Comparison of ENCODE assay signal across 34 cellular contexts in genomic region chr11:33751878-33752277, GRCh38. TPM values are rescaled to one million over a fixed set of nuclear protein-coding genes. Genes with fewer than 3 reads are reported as not detected.
"Had no signal": no experiment of that assay in that cellular context is flagged by ENCODE, and none has a peak within 500 bp of the region (broad histone marks: within the 10 kb centered on the region; RNA-seq: fewer than 3 reads in every experiment).

No MANE protein-coding gene starts in this region.

- H3K9me3 ChIP-seq: Peyer's patch had no signal

- FAIRE-seq: bronchial epithelial cell, K562 had no signal

- H3K4me3 ChIP-seq: K562, Peyer's patch had no signal

- H3K27me3 ChIP-seq: Peyer's patch had no signal

- DNase-seq: activated B cell treated with CpG ODN at 0.5 μM for 24 hours; activated CD4-positive, alpha-beta memory T cell treated with anti-CD3 and anti-CD28 coated beads for 36 hours; activated CD4-positive, alpha-beta T cell treated with anti-CD3 and anti-CD28 coated beads for 4 hours; activated CD4-positive, alpha-beta T cell treated with anti-CD3 and anti-CD28 coated beads, Interleukin-2, amount 50 U/mL, for 1 hour; activated CD4-positive, CD25-positive, alpha-beta regulatory T cell treated with anti-CD3 and anti-CD28 coated beads, Interleukin-2, amount 50 U/mL, for 72 hours; activated CD8-positive, alpha-beta memory T cell treated with anti-CD3 and anti-CD28 coated beads, Interleukin-2, amount 50 U/mL, for 48 hours; activated effector memory CD4-positive, alpha-beta T cell treated with Interleukin-2 at 50 U/mL for 16 hours; activated naive CD4-positive, alpha-beta T cell treated with anti-CD3 and anti-CD28 coated beads, Interleukin-2, amount 10 ng/mL, durations not matched to agents 7 days and 5 days; activated naive CD8-positive, alpha-beta T cell treated with anti-CD3 and anti-CD28 coated beads, Interleukin-2, amount 50 U/mL, for 24 hours; activated T-cell treated with anti-CD3 and anti-CD28 coated beads, Interleukin-2, amount 50 U/mL, for 48 hours; anterior cingulate cortex; central memory CD4-positive, alpha-beta T cell; Karpas-422; NCI-H1048; NCI-H1417 treated with DMSO at 0.1 percent for 48 hours; NCI-H187 treated with DMSO at 0.1 percent for 48 hours; NCI-H2081; NCI-H2171 treated with DMSO at 0.1 percent for 48 hours; NCI-H2227 treated with DMSO at 0.1 percent for 48 hours; NCI-H446; NCI-H510A treated with DMSO at 0.1 percent for 48 hours; NCI-H69; NCI-H82; NK-92 treated with Interleukin-12 subunit alpha and Interleukin-12 subunit beta, amount 100 ng/mL, for 24 hours; PC-3; Peyer's patch; RPMI8226; SW 1271; T-helper 1 cell; T-helper 2 cell; T-helper 9 cell had no signal

- H3K27ac ChIP-seq: Peyer's patch, VCaP had no signal

- ATAC-seq: activated naive CD8-positive, alpha-beta T cell treated with anti-CD3 and anti-CD28 coated beads, Interleukin-2, amount 50 U/mL, for 24 hours; K562; PC-3 had no signal

- H3K4me1 ChIP-seq: Peyer's patch had no signal

RNA-seq across cellular contexts. Expression of gene C11orf91, which starts 51.3 kb away (rescaled TPM):
- total RNA-seq: activated CD4-positive, alpha-beta memory T cell treated with anti-CD3 and anti-CD28 coated beads for 36 hours; bronchial epithelial cell; K562; PC-3; Peyer's patch had no signal
- polyA plus RNA-seq: K562 had no signal
